In the genomic region with DNA sequence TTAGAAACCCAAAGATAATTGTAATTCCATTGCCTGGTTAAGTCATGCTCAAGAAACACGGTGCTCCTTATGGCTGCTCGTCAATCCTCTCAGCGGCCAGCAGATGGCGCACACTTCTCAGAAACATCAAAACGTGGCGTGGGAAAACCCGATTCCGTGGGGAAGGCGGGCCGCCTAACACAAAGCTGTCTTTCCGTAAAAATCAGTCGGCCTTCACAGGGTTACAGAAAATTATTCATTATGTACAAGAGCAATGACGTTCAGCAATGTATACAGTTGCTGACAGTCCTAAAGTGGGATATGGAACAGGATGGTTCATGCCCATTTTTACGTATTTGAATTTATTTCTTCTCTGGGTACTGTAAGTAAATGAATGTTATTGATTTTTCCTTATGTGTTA, we compare ENCODE assay signal across 8 cellular contexts.
DNase-seq lines count a peak whose midpoint lies in the region; ATAC-seq and TF ChIP-seq lines count a peak whose summit lies in the region.

No MANE protein-coding gene starts in this region.

- H3K4me2 ChIP-seq in mesenchymal stem cell (ENCODE audit: low read length, poor library complexity, severe bottlenecking): peak overlapping the region; percentile 60

- intact Hi-C loops in activated CD8-positive, alpha-beta T cell treated with anti-CD3 and anti-CD28 coated beads for 36 hours (cut with micrococcal nuclease): loop anchor here (5.0 kb wide), 1 partner anchor 857 kb away; no protein-coding TSS in a partner anchor

- H3K4me3 ChIP-seq in endocrine pancreas (ENCODE audit: control insufficient read depth, insufficient read depth, low read length) (peak overlapping the region; percentile 81), mesenchymal stem cell (ENCODE audit: insufficient read depth in 1 of 2, low read depth in 1 of 2, low read length in 2 of 2) (peak overlapping the region in 1 of 2 experiments; percentile 65)

- H3K9me3 Mint-ChIP-seq in activated CD8-positive, alpha-beta T cell treated with anti-CD3 and anti-CD28 coated beads for 36 hours: no peaks in the 10 kb centered on the region

- H3K23ac ChIP-seq in mesenchymal stem cell (ENCODE audit: low read length in 2 of 2): no peak overlapping the region

- no peak overlapping the region for H2BK12ac ChIP-seq in mesenchymal stem cell (ENCODE audit: low read length in 2 of 2)

- H3K18ac ChIP-seq in mesenchymal stem cell (ENCODE audit: low read depth in 1 of 2, low read length in 2 of 2): no peak overlapping the region

- no peak overlapping the region for H3K14ac ChIP-seq in mesenchymal stem cell (ENCODE audit: low read length in 2 of 2)

- DNase-seq in SIG-M5 treated with dmso at 0.1 percent for 504 hours (lab: John Stamatoyannopoulos, UW; ENCODE audit: unreplicated experiment) (peak; percentile 71), SIG-M5 (lab: John Stamatoyannopoulos, UW) (no peak), NCI-H345 (lab: John Stamatoyannopoulos, UW) (peak; percentile 65), mesenchymal stem cell (peak; percentile 77)
- peak; percentile 73 for DNase-seq in activated CD8-positive, alpha-beta T cell treated with anti-CD3 and anti-CD28 coated beads for 36 hours
- peak; percentile 14 to 30 for DNase-seq in stimulated activated CD8-positive, alpha-beta memory T cell treated with anti-CD3 and anti-CD28 coated beads, Interleukin-2, amount 100 ng/mL, for 1 hour (ENCODE audit: low read depth in 2 of 2)

- H3K27ac ChIP-seq in mesenchymal stem cell (ENCODE audit: low read length, poor library complexity, severe bottlenecking): no peak overlapping the region

- H3K4me1 Mint-ChIP-seq in activated CD8-positive, alpha-beta T cell treated with anti-CD3 and anti-CD28 coated beads for 36 hours (ENCODE audit: low read depth): peaks cover 5% of the 10 kb centered on the region

- H3K4me1 ChIP-seq in endocrine pancreas (ENCODE audit: control insufficient read depth, insufficient read depth, low read length): peaks cover 11% of the 10 kb centered on the region
- H3K4me1 ChIP-seq in mesenchymal stem cell (ENCODE audit: control insufficient read depth, insufficient read depth, low read depth, low read length): no peaks in the 10 kb centered on the region

- no peaks in the 10 kb centered on the region for H3K36me3 Mint-ChIP-seq in activated CD8-positive, alpha-beta T cell treated with anti-CD3 and anti-CD28 coated beads for 36 hours (ENCODE audit: low read depth)

- no peak overlapping the region for H2BK5ac ChIP-seq in mesenchymal stem cell (ENCODE audit: low read depth, low read length, poor library complexity, severe bottlenecking)

- no peaks in the 10 kb centered on the region for H3K9me3 ChIP-seq in endocrine pancreas (ENCODE audit: control insufficient read depth, low read length)
- H3K9me3 ChIP-seq in mesenchymal stem cell (ENCODE audit: control insufficient read depth, low read length): no peaks in the 10 kb centered on the region

- no peak overlapping the region for H3K4ac ChIP-seq in mesenchymal stem cell (ENCODE audit: low read depth in 1 of 2, low read length in 2 of 2)

- peaks cover 10% of the 10 kb centered on the region for H3K27me3 Mint-ChIP-seq in activated CD8-positive, alpha-beta T cell treated with anti-CD3 and anti-CD28 coated beads for 36 hours

- H3K36me3 ChIP-seq in endocrine pancreas (ENCODE audit: control insufficient read depth, insufficient read depth, low read length) (no peaks in the 10 kb centered on the region), mesenchymal stem cell (ENCODE audit: control insufficient read depth in 1 of 2, insufficient read depth in 2 of 2, low read depth in 1 of 2, low read length in 2 of 2) (no peaks in the 10 kb centered on the region)

- H4K91ac ChIP-seq in mesenchymal stem cell (ENCODE audit: low read length): no peak overlapping the region

- no peak overlapping the region for H3K27ac Mint-ChIP-seq in activated CD8-positive, alpha-beta T cell treated with anti-CD3 and anti-CD28 coated beads for 36 hours

- 9% methylated on average over 14 of the region's 14 CpGs for WGBS in mesenchymal stem cell

- H2AK5ac ChIP-seq in mesenchymal stem cell (ENCODE audit: low read length, severe bottlenecking): no peak overlapping the region

- peak; percentile 96 for TF ChIP-seq CTCF in activated CD8-positive, alpha-beta T cell treated with anti-CD3 and anti-CD28 coated beads for 36 hours (IDR thresholded peaks at IDR 0.05)

- H3K79me1 ChIP-seq in mesenchymal stem cell (replicated peaks; ENCODE audit: low read length, poor library complexity, severe bottlenecking): no peaks in the 10 kb centered on the region

- no peak overlapping the region for H2BK120ac ChIP-seq in mesenchymal stem cell (ENCODE audit: low read depth, low read length)

- CTCF ChIA-PET in activated CD8-positive, alpha-beta T cell treated with anti-CD3 and anti-CD28 coated beads for 36 hours (lab: Charles Lee): interaction anchor here (0.5 to 3.3 kb wide), 23 partner anchors 9 to 863 kb away, joined by 3 to 22 read pairs (median 4); no protein-coding TSS in a partner anchor

- POLR2A ChIA-PET in activated CD8-positive, alpha-beta T cell treated with anti-CD3 and anti-CD28 coated beads for 36 hours (lab: Charles Lee): no interaction called here

- ATAC-seq in HG02981 (IDR thresholded peaks at IDR 0.05; ENCODE audit: unreplicated experiment): peak; percentile 64
- peak; percentile 49 for ATAC-seq in activated CD8-positive, alpha-beta T cell treated with anti-CD3 and anti-CD28 coated beads for 36 hours

- H3K9ac ChIP-seq in endocrine pancreas (ENCODE audit: control insufficient read depth, insufficient read depth, low read length) (no peak overlapping the region), mesenchymal stem cell (ENCODE audit: low read length) (peak overlapping the region; percentile 20)

- H2AFZ ChIP-seq in mesenchymal stem cell (ENCODE audit: low read depth, low read length): no peak overlapping the region

- H3K4me3 Mint-ChIP-seq in activated CD8-positive, alpha-beta T cell treated with anti-CD3 and anti-CD28 coated beads for 36 hours: no peak overlapping the region

- no peak overlapping the region for H4K8ac ChIP-seq in mesenchymal stem cell (ENCODE audit: low read length)

- no peak overlapping the region for H2BK15ac ChIP-seq in mesenchymal stem cell (ENCODE audit: low read depth, poor library complexity, severe bottlenecking)

- H3K27me3 ChIP-seq in endocrine pancreas (ENCODE audit: control insufficient read depth, insufficient read depth, low read length) (no peaks in the 10 kb centered on the region), mesenchymal stem cell (ENCODE audit: control insufficient read depth in 1 of 2, insufficient read depth in 1 of 2, low read length in 2 of 2) (peaks cover 18 to 24% of the 10 kb centered on the region in 2 experiments)
